In the genomic region with DNA sequence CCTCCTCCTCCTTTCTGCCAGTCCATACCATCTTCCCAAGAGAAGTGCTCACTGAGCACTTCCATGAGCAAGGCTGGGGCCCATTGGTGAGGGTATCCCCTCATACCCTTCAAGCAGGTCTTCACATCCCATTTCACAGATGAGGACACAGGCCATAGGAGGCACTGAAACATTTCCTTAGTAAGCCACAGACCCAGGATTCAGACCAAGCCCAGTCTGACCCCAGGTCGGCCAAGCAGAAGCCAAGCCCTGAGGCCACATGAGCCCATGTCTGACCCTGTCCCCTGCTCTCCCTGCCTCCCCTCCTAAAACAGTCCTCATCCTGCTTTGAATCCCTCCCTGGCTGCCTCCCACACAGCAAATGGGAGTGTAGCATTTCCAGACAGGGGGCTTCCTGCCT, we compare ENCODE assay signal across 33 cellular contexts.
"Had no signal": no experiment of that assay in that cellular context is flagged by ENCODE, and none has a peak within 500 bp of the region (broad histone marks: within the 10 kb centered on the region; RNA-seq: fewer than 3 reads in every experiment).

No MANE protein-coding gene starts in this region.

- H3K4me1 Mint-ChIP-seq: activated B cell treated with CpG ODN at 0.5 μM for 24 hours; activated T-helper 17 cell treated with anti-CD3 and anti-CD28 coated beads, Interleukin-2, amount 50 U/mL, for 72 hours had no signal

- H3K9me3 Mint-ChIP-seq: activated B cell treated with CpG ODN at 0.5 μM for 24 hours; activated CD4-positive, alpha-beta memory T cell treated with anti-CD3 and anti-CD28 coated beads for 36 hours; activated CD4-positive, alpha-beta T cell treated with anti-CD3 and anti-CD28 coated beads, Interleukin-2, amount 10 ng/mL, durations not matched to agents 24 days and 14 days; activated CD8-positive, alpha-beta T cell treated with anti-CD3 and anti-CD28 coated beads for 36 hours; activated naive CD4-positive, alpha-beta T cell treated with anti-CD3 and anti-CD28 coated beads for 36 hours; activated naive CD4-positive, alpha-beta T cell treated with anti-CD3 and anti-CD28 coated beads, Interleukin-2, amount 50 U/mL, for 72 hours; activated naive CD8-positive, alpha-beta T cell treated with anti-CD3 and anti-CD28 coated beads for 36 hours; activated T-cell treated with anti-CD3 and anti-CD28 coated beads, Interleukin-2, amount 50 U/mL, for 4 hours; activated T-cell treated with anti-CD3 and anti-CD28 coated beads, Interleukin-2, amount 50 U/mL, for 72 hours; activated T-helper 1 cell treated with anti-CD3 and anti-CD28 coated beads, Interleukin-12 subunit alpha, Interleukin-12 subunit beta, Interleukin-2, Interleukin-4 antibody, amounts not matched to agents 30 ng/mL and 10 ng/mL and 1 ng/mL, durations not matched to agents 14 hours and 24 hours and 36 hours; activated T-helper 17 cell treated with anti-CD3 and anti-CD28 coated beads, Interleukin-2, amount 50 U/mL, for 72 hours; T-helper 1 cell treated with Interleukin-12 subunit alpha and Interleukin-12 subunit beta and Interleukin-4 antibody, amounts not matched to agents 30 μg/mL and 1 μg/mL, for 36 hours; T-helper 2 cell treated with Interferon-gamma antibody and Interleukin-4, amounts not matched to agents 5 μg/mL and 100 μg/mL, for 36 hours had no signal

- ATAC-seq: activated CD8-positive, alpha-beta T cell treated with anti-CD3 and anti-CD28 coated beads for 36 hours; activated naive CD4-positive, alpha-beta T cell treated with anti-CD3 and anti-CD28 coated beads, Interleukin-2, amount 50 U/mL, for 72 hours; activated T-cell treated with anti-CD3 and anti-CD28 coated beads, Interleukin-2, amount 50 U/mL, for 4 hours; activated T-cell treated with anti-CD3 and anti-CD28 coated beads, Interleukin-2, amount 50 U/mL, for 72 hours; activated T-helper 17 cell treated with anti-CD3 and anti-CD28 coated beads, Interleukin-2, amount 50 U/mL, for 72 hours; body of pancreas had no signal

- H3K4me3 Mint-ChIP-seq: activated B cell treated with CpG ODN at 0.5 μM for 24 hours; activated CD4-positive, alpha-beta memory T cell treated with anti-CD3 and anti-CD28 coated beads for 36 hours; activated CD4-positive, alpha-beta T cell treated with anti-CD3 and anti-CD28 coated beads, Interleukin-2, amount 10 ng/mL, durations not matched to agents 24 days and 14 days; activated CD8-positive, alpha-beta T cell treated with anti-CD3 and anti-CD28 coated beads for 36 hours; activated naive CD4-positive, alpha-beta T cell treated with anti-CD3 and anti-CD28 coated beads for 36 hours; activated naive CD8-positive, alpha-beta T cell treated with anti-CD3 and anti-CD28 coated beads for 36 hours; activated T-cell treated with anti-CD3 and anti-CD28 coated beads, Interleukin-2, amount 50 U/mL, for 4 hours; activated T-cell treated with anti-CD3 and anti-CD28 coated beads, Interleukin-2, amount 50 U/mL, for 72 hours; activated T-helper 1 cell treated with anti-CD3 and anti-CD28 coated beads, Interleukin-12 subunit alpha, Interleukin-12 subunit beta, Interleukin-2, Interleukin-4 antibody, amounts not matched to agents 30 ng/mL and 10 ng/mL and 1 ng/mL, durations not matched to agents 14 hours and 24 hours and 36 hours; activated T-helper 17 cell treated with anti-CD3 and anti-CD28 coated beads, Interleukin-2, amount 50 U/mL, for 72 hours; T-helper 1 cell treated with Interleukin-12 subunit alpha and Interleukin-12 subunit beta and Interleukin-4 antibody, amounts not matched to agents 30 μg/mL and 1 μg/mL, for 36 hours; T-helper 2 cell treated with Interferon-gamma antibody and Interleukin-4, amounts not matched to agents 5 μg/mL and 100 μg/mL, for 36 hours had no signal

- DNase-seq: activated B cell treated with CpG ODN at 0.5 μM for 24 hours; activated CD4-positive, alpha-beta memory T cell treated with anti-CD3 and anti-CD28 coated beads for 36 hours; activated CD4-positive, alpha-beta T cell treated with anti-CD3 and anti-CD28 coated beads for 4 hours; activated CD4-positive, alpha-beta T cell treated with anti-CD3 and anti-CD28 coated beads, Interleukin-2, amount 10 ng/mL, durations not matched to agents 24 days and 14 days; activated CD4-positive, alpha-beta T cell treated with anti-CD3 and anti-CD28 coated beads, Interleukin-2, amount 50 U/mL, for 1 hour; activated CD4-positive, alpha-beta T cell treated with anti-CD3 and anti-CD28 coated beads, Interleukin-2, amount 50 U/mL, for 4 hours; activated CD4-positive, CD25-positive, alpha-beta regulatory T cell treated with anti-CD3 and anti-CD28 coated beads, Interleukin-2, amount 50 U/mL, for 72 hours; activated CD8-positive, alpha-beta memory T cell treated with anti-CD3 and anti-CD28 coated beads, Interleukin-2, amount 50 U/mL, for 4 hours; activated CD8-positive, alpha-beta T cell treated with anti-CD3 and anti-CD28 coated beads for 36 hours; activated effector memory CD4-positive, alpha-beta T cell treated with anti-CD3 and anti-CD28 coated beads, Interleukin-2, amount 50 U/mL, for 16 hours; activated gamma-delta T cell treated with Interleukin-2 at 50 U/mL for 16 hours; activated naive CD4-positive, alpha-beta T cell; activated naive CD4-positive, alpha-beta T cell treated with anti-CD3 and anti-CD28 coated beads for 36 hours; activated naive CD4-positive, alpha-beta T cell treated with anti-CD3 and anti-CD28 coated beads, Interleukin-2, amount 50 U/mL, for 16 hours; activated naive CD8-positive, alpha-beta T cell treated with anti-CD3 and anti-CD28 coated beads for 36 hours; activated T-cell treated with anti-CD3 and anti-CD28 coated beads for 4 hours; activated T-cell treated with anti-CD3 and anti-CD28 coated beads, Interleukin-2, amount 50 U/mL, for 1 hour; activated T-cell treated with anti-CD3 and anti-CD28 coated beads, Interleukin-2, amount 50 U/mL, for 4 hours; activated T-cell treated with anti-CD3 and anti-CD28 coated beads, Interleukin-2, amount 50 U/mL, for 72 hours; adrenal gland; amniotic stem cell; aorta; body of pancreas; brain microvascular endothelial cell; central memory CD4-positive, alpha-beta T cell; T-helper 1 cell; T-helper 2 cell; T-helper 9 cell had no signal

- H3K27ac Mint-ChIP-seq: activated B cell treated with CpG ODN at 0.5 μM for 24 hours; activated CD4-positive, alpha-beta memory T cell treated with anti-CD3 and anti-CD28 coated beads for 36 hours; activated CD4-positive, alpha-beta T cell treated with anti-CD3 and anti-CD28 coated beads, Interleukin-2, amount 10 ng/mL, durations not matched to agents 24 days and 14 days; activated CD8-positive, alpha-beta T cell treated with anti-CD3 and anti-CD28 coated beads for 36 hours; activated naive CD4-positive, alpha-beta T cell treated with anti-CD3 and anti-CD28 coated beads for 36 hours; activated naive CD8-positive, alpha-beta T cell treated with anti-CD3 and anti-CD28 coated beads for 36 hours; activated T-cell treated with anti-CD3 and anti-CD28 coated beads, Interleukin-2, amount 50 U/mL, for 72 hours; activated T-helper 1 cell treated with anti-CD3 and anti-CD28 coated beads, Interleukin-12 subunit alpha, Interleukin-12 subunit beta, Interleukin-2, Interleukin-4 antibody, amounts not matched to agents 30 ng/mL and 10 ng/mL and 1 ng/mL, durations not matched to agents 14 hours and 24 hours and 36 hours; activated T-helper 17 cell treated with anti-CD3 and anti-CD28 coated beads, Interleukin-2, amount 50 U/mL, for 72 hours; T-helper 1 cell treated with Interleukin-12 subunit alpha and Interleukin-12 subunit beta and Interleukin-4 antibody, amounts not matched to agents 30 μg/mL and 1 μg/mL, for 36 hours; T-helper 2 cell treated with Interferon-gamma antibody and Interleukin-4, amounts not matched to agents 5 μg/mL and 100 μg/mL, for 36 hours had no signal

- H3K36me3 Mint-ChIP-seq: activated CD4-positive, alpha-beta memory T cell treated with anti-CD3 and anti-CD28 coated beads for 36 hours; activated naive CD4-positive, alpha-beta T cell treated with anti-CD3 and anti-CD28 coated beads, Interleukin-2, amount 50 U/mL, for 72 hours; activated naive CD8-positive, alpha-beta T cell treated with anti-CD3 and anti-CD28 coated beads for 36 hours had no signal
